In the genomic region with DNA sequence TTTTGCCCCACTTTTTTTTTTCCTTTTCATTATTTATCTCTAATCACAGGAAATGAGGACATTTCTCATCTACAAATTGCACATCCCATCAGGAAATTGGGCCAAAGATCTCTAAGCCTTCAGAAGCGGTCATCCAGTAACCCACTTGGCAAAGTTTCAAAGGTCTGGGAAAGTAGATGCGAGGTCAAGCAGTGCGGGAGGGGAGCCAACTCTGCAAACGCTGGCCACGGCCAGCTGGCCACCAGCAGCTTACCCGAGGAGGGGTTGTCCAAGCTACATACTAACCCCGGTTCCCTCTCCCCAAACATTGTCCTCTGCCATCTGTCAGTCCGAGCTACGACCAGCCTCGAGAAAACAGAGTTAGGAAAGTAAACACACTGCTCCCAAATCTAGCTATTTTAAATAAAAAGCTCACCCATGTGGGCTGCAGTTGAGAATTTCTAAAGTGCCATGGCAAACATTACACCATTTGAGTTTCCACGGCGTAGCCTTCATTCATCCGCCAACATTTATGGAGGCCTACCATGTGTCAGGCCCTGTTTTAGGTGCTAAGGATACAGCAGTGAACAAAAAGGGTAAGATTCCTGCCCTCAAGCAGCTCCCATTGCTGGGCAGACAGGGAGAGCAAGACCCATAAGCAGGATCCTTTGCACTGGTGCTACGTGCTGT, we compare ENCODE assay signal across 15 cellular contexts. TPM values are rescaled to one million over a fixed set of nuclear protein-coding genes. Genes with fewer than 3 reads are reported as not detected.
DNase-seq lines count a peak whose midpoint lies in the region; ATAC-seq and TF ChIP-seq lines count a peak whose summit lies in the region.
"Had no signal": no experiment of that assay in that cellular context is flagged by ENCODE, and none has a peak within 500 bp of the region (broad histone marks: within the 10 kb centered on the region; RNA-seq: fewer than 3 reads in every experiment).

No MANE protein-coding gene starts in this region.

- H3K79me2 ChIP-seq in parathyroid adenoma, result no peaks in the 10 kb centered on the region

- H3K36me3 Mint-ChIP-seq in CD14-positive monocyte, result no peaks in the 10 kb centered on the region
- H3K36me3 Mint-ChIP-seq in T-helper 17 cell (ENCODE audit: low read depth), result no peaks in the 10 kb centered on the region

- H3K9me3 Mint-ChIP-seq in CD14-positive monocyte, result no peaks in the 10 kb centered on the region
- H3K9me3 Mint-ChIP-seq: activated T-helper 2 cell treated with anti-CD3 and anti-CD28 coated beads, Interferon-gamma antibody, Interleukin-2, Interleukin-4, amounts not matched to agents 10 μg/mL and 5 μg/mL and 100 μg/mL, durations not matched to agents 14 hours and 24 hours and 36 hours had no signal

- intact Hi-C loops in CD14-positive monocyte (cut with micrococcal nuclease), result loop anchor here (5.0 to 10.0 kb wide), 2 partner anchors 37 to 245 kb away; no protein-coding TSS in a partner anchor
- intact Hi-C loops in right cardiac atrium (cut with DNase I), result loop anchor here in 1 of 4 donors (10.0 kb wide), 1 partner anchor 105 kb away; the partner anchor contains the start of gene FFAR3

- H3K4me3 ChIP-seq in right cardiac atrium (ENCODE audit: low read length), result no peak overlapping the region
- no peak overlapping the region for H3K4me3 ChIP-seq in parathyroid adenoma (ENCODE audit: low read depth, low read length)
- H3K4me3 ChIP-seq: coronary artery, thoracic aorta had no signal

- H3K9ac ChIP-seq in parathyroid adenoma, result no peak overlapping the region

- ATAC-seq in T-helper 17 cell (no peak), right cardiac atrium (peak; percentile 50 to 80), GM18870 (IDR thresholded peaks at IDR 0.05; ENCODE audit: unreplicated experiment) (no peak)
- ATAC-seq: activated CD4-positive, CD25-positive, alpha-beta regulatory T cell treated with anti-CD3 and anti-CD28 coated beads, Interleukin-2, amount 50 U/mL, for 24 hours had no signal

- H3K4me3 Mint-ChIP-seq in CD14-positive monocyte (peak overlapping the region in 1 of 2 donors; percentile 46), T-helper 17 cell (no peak overlapping the region)

- no peaks in the 10 kb centered on the region for H3K27me3 ChIP-seq in right cardiac atrium (ENCODE audit: control insufficient read depth, insufficient read depth)
- no peaks in the 10 kb centered on the region for H3K27me3 ChIP-seq in parathyroid adenoma (ENCODE audit: control insufficient read depth, insufficient read depth, low read length)

- H3K4me1 Mint-ChIP-seq in CD14-positive monocyte, result peaks cover 68% of the 10 kb centered on the region
- peaks cover 58% of the 10 kb centered on the region for H3K4me1 Mint-ChIP-seq in T-helper 17 cell

- WGBS in right cardiac atrium, result 30% methylated on average over 14 of the region's 14 CpGs

- DNase-seq in CD14-positive monocyte (ENCODE audit: low spot score) (no peak), T-helper 17 cell (no peak), right cardiac atrium (peak; percentile 68 to 88 (median 70)), NCI-H2227 treated with DMSO at 0.1 percent for 48 hours (lab: John Stamatoyannopoulos, UW) (no peak), COLO668 (lab: John Stamatoyannopoulos, UW; ENCODE audit: unreplicated experiment) (no peak), A172 (ENCODE audit: low spot score) (no peak)
- DNase-seq: stimulated activated CD4-positive, alpha-beta T cell treated with anti-CD3 and anti-CD28 coated beads, Interleukin-4, amount 100 ng/mL, for 4 hours had no signal

- no peaks in the 10 kb centered on the region for H3K36me3 ChIP-seq in parathyroid adenoma (ENCODE audit: control insufficient read depth, insufficient read depth, low read length)
- H3K36me3 ChIP-seq: thoracic aorta had no signal

- H3K9me3 ChIP-seq in T-helper 17 cell (ENCODE audit: control insufficient read depth, low read length, poor library complexity, severe bottlenecking), result no peaks in the 10 kb centered on the region
- no peaks in the 10 kb centered on the region for H3K9me3 ChIP-seq in right cardiac atrium (ENCODE audit: control insufficient read depth, low read length)
- no peaks in the 10 kb centered on the region for H3K9me3 ChIP-seq in parathyroid adenoma (ENCODE audit: control insufficient read depth, low read length)
- H3K9me3 ChIP-seq: thoracic aorta had no signal

- TF ChIP-seq CTCF in CD14-positive monocyte (IDR thresholded peaks at IDR 0.05) (no peak), parathyroid adenoma (IDR thresholded peaks at IDR 0.05) (no peak)

- H3K4me1 ChIP-seq in right cardiac atrium (ENCODE audit: control insufficient read depth, insufficient read depth, low read length) (peaks cover 10% of the 10 kb centered on the region), parathyroid adenoma (peaks cover 19% of the 10 kb centered on the region)

- peak overlapping the region in 6 of 7 donors; percentile 82 to 89 (median 86) for H3K27ac Mint-ChIP-seq in CD14-positive monocyte
- H3K27ac Mint-ChIP-seq in T-helper 17 cell, result peak overlapping the region; percentile 90
- H3K27ac Mint-ChIP-seq: activated T-helper 2 cell treated with anti-CD3 and anti-CD28 coated beads, Interferon-gamma antibody, Interleukin-2, Interleukin-4, amounts not matched to agents 10 μg/mL and 5 μg/mL and 100 μg/mL, durations not matched to agents 14 hours and 24 hours and 36 hours had no signal

- H3K4me2 ChIP-seq in parathyroid adenoma (ENCODE audit: low read length), result peak overlapping the region; percentile 8

- H3K27ac ChIP-seq in right cardiac atrium (ENCODE audit: low read length), result no peak overlapping the region
- H3K27ac ChIP-seq in parathyroid adenoma, result no peak overlapping the region
- H3K27ac ChIP-seq: C4-2B, coronary artery, thoracic aorta had no signal

- no peak overlapping the region for H2AFZ ChIP-seq in parathyroid adenoma

- peaks cover 4 to 9% (median 8%) of the 10 kb centered on the region in 3 donors for H3K27me3 Mint-ChIP-seq in CD14-positive monocyte (ENCODE audit: low read depth in 3 of 3)
- no peaks in the 10 kb centered on the region for H3K27me3 Mint-ChIP-seq in T-helper 17 cell

RNA-seq across cellular contexts. Expression of gene FFAR2, which starts 11.5 kb away (rescaled TPM):
- polyA plus RNA-seq in CD14-positive monocyte, result 10 to 100 TPM in 1 of 2 donors, 1 to 10 TPM in 1; 5.7 to 10.8 TPM
- under 1 TPM; 0.16 to 0.55 TPM for total RNA-seq in T-helper 17 cell
- total RNA-seq in right cardiac atrium, result under 1 TPM in 3 of 4 donors, not detected in 1; 0.28 to 0.63 (median 0.44) TPM
- polyA plus RNA-seq in right cardiac atrium, result 0.11 TPM
- not detected in 2 replicates for total RNA-seq in A172 (2014; rRNA removed; shearing (Covaris generic))
- total RNA-seq: activated T-helper 2 cell treated with anti-CD3 and anti-CD28 coated beads, Interferon-gamma antibody, Interleukin-2, Interleukin-4, amounts not matched to agents 10 μg/mL and 5 μg/mL and 100 μg/mL, durations not matched to agents 14 hours and 24 hours and 36 hours; glomerular endothelial cell had no signal

RNA-seq across cellular contexts. Expression of gene KRTDAP, which starts 30.7 kb away (rescaled TPM):
- polyA plus RNA-seq in CD14-positive monocyte, result not detected
- not detected for total RNA-seq in T-helper 17 cell
- not detected for total RNA-seq in right cardiac atrium
- 0.29 TPM for polyA plus RNA-seq in right cardiac atrium
- not detected in 2 replicates for total RNA-seq in A172 (2014; rRNA removed; shearing (Covaris generic))
- total RNA-seq: activated T-helper 2 cell treated with anti-CD3 and anti-CD28 coated beads, Interferon-gamma antibody, Interleukin-2, Interleukin-4, amounts not matched to agents 10 μg/mL and 5 μg/mL and 100 μg/mL, durations not matched to agents 14 hours and 24 hours and 36 hours; glomerular endothelial cell had no signal

RNA-seq across cellular contexts. Expression of gene DMKN, which starts 53.9 kb away (rescaled TPM):
- polyA plus RNA-seq in CD14-positive monocyte (not detected), right cardiac atrium (22.8 TPM)
- total RNA-seq in T-helper 17 cell (not detected), right cardiac atrium (10 to 100 TPM in 3 of 4 donors, 1 to 10 TPM in 1; 9.1 to 23.4 (median 15.7) TPM)
- total RNA-seq in A172 (2014; rRNA removed; shearing (Covaris generic)), result 4.0 and 4.4 TPM in 2 replicates
- total RNA-seq: glomerular endothelial cell had no signal

Comparison
In these comparisons a context has a peak if more than half of its experiments do, and no peak if none do; other contexts are left out.
1. DNase-seq: peak in right cardiac atrium (3 of 3); none in CD14-positive monocyte (single experiment), T-helper 17 cell (0 of 3), NCI-H2227 treated with DMSO at 0.1 percent for 48 hours (single experiment), COLO668 (single experiment) and A172 (single experiment).
2. ATAC-seq: peak in right cardiac atrium (2 of 2); none in T-helper 17 cell (single experiment) and GM18870 (single experiment).